19 cellular contexts compared by ENCODE assay signal in genomic region chr6:18253635-18254034, GRCh38. TPM values are rescaled to one million over a fixed set of nuclear protein-coding genes. Genes with fewer than 3 reads are reported as not detected.
DNase-seq lines count a peak whose midpoint lies in the region; ATAC-seq and TF ChIP-seq lines count a peak whose summit lies in the region.
"Had no signal": no experiment of that assay in that cellular context is flagged by ENCODE, and none has a peak within 500 bp of the region (broad histone marks: within the 10 kb centered on the region; RNA-seq: fewer than 3 reads in every experiment).

No MANE protein-coding gene starts in this region.

- H3K9me3 Mint-ChIP-seq in activated CD4-positive, alpha-beta T cell treated with anti-CD3 and anti-CD28 coated beads, Interleukin-2, amount 10 ng/mL, durations not matched to agents 24 days and 14 days = peaks cover 5% of the 10 kb centered on the region
- H3K9me3 Mint-ChIP-seq: CD14-positive monocyte; CD8-positive, alpha-beta T cell had no signal

- no peaks in the 10 kb centered on the region for H3K79me2 ChIP-seq in trophoblast cell (ENCODE audit: control insufficient read depth, insufficient read depth, low read length, poor library complexity)

- H2BK120ac ChIP-seq in trophoblast cell (ENCODE audit: insufficient read depth, low read length, poor library complexity) = no peak overlapping the region

- H3K9me3 ChIP-seq in heart left ventricle (no peaks in the 10 kb centered on the region), trophoblast cell (ENCODE audit: insufficient read depth, low read depth, low read length) (no peaks in the 10 kb centered on the region)
- H3K9me3 ChIP-seq: A549, BLaER1, HAP-1 had no signal

- no peaks in the 10 kb centered on the region for H3K27me3 Mint-ChIP-seq in activated CD4-positive, alpha-beta T cell treated with anti-CD3 and anti-CD28 coated beads, Interleukin-2, amount 10 ng/mL, durations not matched to agents 24 days and 14 days

- H4K12ac ChIP-seq in trophoblast cell (ENCODE audit: low read depth, low read length) = no peak overlapping the region

- H4K8ac ChIP-seq in trophoblast cell (ENCODE audit: low read depth, low read length) = no peak overlapping the region

- WGBS in heart left ventricle, 4 donors = 60 to 86% (median 67%) methylated on average over 5 of the region's 5 CpGs
- WGBS in trophoblast cell (ENCODE audit: extremely low coverage, insufficient coverage, insufficient read length) = no CpG with 5 or more reads among the region's 5 CpGs

- no peaks in the 10 kb centered on the region for H3K27me3 ChIP-seq in heart left ventricle
- H3K27me3 ChIP-seq in trophoblast cell (ENCODE audit: insufficient read depth, low read length) = no peaks in the 10 kb centered on the region
- H3K27me3 ChIP-seq: BLaER1 had no signal

- ATAC-seq in heart left ventricle (peak in 3 of 4 donors; percentile 33 to 69 (median 50)), HG02642 (IDR thresholded peaks at IDR 0.05; ENCODE audit: poor library complexity, unreplicated experiment) (no peak)
- ATAC-seq: A549; CD8-positive, alpha-beta T cell had no signal

- no peak overlapping the region for H3K4me3 Mint-ChIP-seq in activated CD4-positive, alpha-beta T cell treated with anti-CD3 and anti-CD28 coated beads, Interleukin-2, amount 10 ng/mL, durations not matched to agents 24 days and 14 days
- H3K4me3 Mint-ChIP-seq: CD14-positive monocyte; CD8-positive, alpha-beta T cell had no signal

- H2AFZ ChIP-seq in trophoblast cell (ENCODE audit: insufficient read depth, low read length, poor library complexity) = no peak overlapping the region

- H3K4me3 ChIP-seq in heart left ventricle (no peak overlapping the region), trophoblast cell (ENCODE audit: low read depth, low read length) (no peak overlapping the region)
- H3K4me3 ChIP-seq: A549, BLaER1, HAP-1 had no signal

- H4K91ac ChIP-seq in trophoblast cell (ENCODE audit: low read depth, low read length) = no peak overlapping the region

- H3K9ac ChIP-seq in trophoblast cell (ENCODE audit: low read length) = no peak overlapping the region
- H3K9ac ChIP-seq: BLaER1 had no signal

- H3K4me1 ChIP-seq in heart left ventricle (peaks cover 0 to 5% (median 0%) of the 10 kb centered on the region in 12 donors), trophoblast cell (ENCODE audit: control insufficient read depth in 1 of 2, insufficient read depth in 2 of 2, low read length in 2 of 2) (no peaks in the 10 kb centered on the region)
- H3K4me1 ChIP-seq: A549, BLaER1, HAP-1 had no signal

- no peak overlapping the region for H3K27ac Mint-ChIP-seq in activated CD4-positive, alpha-beta T cell treated with anti-CD3 and anti-CD28 coated beads, Interleukin-2, amount 10 ng/mL, durations not matched to agents 24 days and 14 days

- peak overlapping the region; percentile 62 for H3K4ac ChIP-seq in trophoblast cell (ENCODE audit: low read depth, low read length)

- peaks cover 65% of the 10 kb centered on the region for H3K36me3 Mint-ChIP-seq in activated CD4-positive, alpha-beta T cell treated with anti-CD3 and anti-CD28 coated beads, Interleukin-2, amount 10 ng/mL, durations not matched to agents 24 days and 14 days (ENCODE audit: low read depth)

- H3K14ac ChIP-seq in trophoblast cell (ENCODE audit: low read length) = no peak overlapping the region

- TF ChIP-seq POLR2A in heart left ventricle (IDR thresholded peaks at IDR 0.05) = no peak

- no peak overlapping the region for H3K4me2 ChIP-seq in trophoblast cell (ENCODE audit: low read length)
- H3K4me2 ChIP-seq: A549, BLaER1 had no signal

- no peak overlapping the region for H2BK5ac ChIP-seq in trophoblast cell (ENCODE audit: low read depth, low read length, poor library complexity)

- peak; percentile 12 for DNase-seq in activated CD4-positive, alpha-beta T cell treated with anti-CD3 and anti-CD28 coated beads, Interleukin-2, amount 10 ng/mL, durations not matched to agents 24 days and 14 days
- DNase-seq in activated CD4-positive, alpha-beta T cell treated with anti-CD3 and anti-CD28 coated beads for 1 hour = no peak
- DNase-seq in RWPE1 (ENCODE audit: low spot score) = no peak
- no peak for DNase-seq in heart left ventricle
- no peak for DNase-seq in trophoblast cell
- no peak for DNase-seq in activated effector memory CD4-positive, alpha-beta T cell treated with anti-CD3 and anti-CD28 coated beads, Interleukin-2, amount 50 U/mL, for 16 hours
- DNase-seq in NCI-H1105 (lab: John Stamatoyannopoulos, UW) = no peak
- DNase-seq: Calu3; CD8-positive, alpha-beta T cell; DMS79 treated with DMSO at 0.1 percent for 48 hours; GF-D8; IMR-90 had no signal

- POLR2A ChIA-PET in RWPE1 (lab: Yijun Ruan, JAX; ENCODE audit: low non-redundant PET) = interaction anchor here (0.6 kb wide), 1 partner anchor 253 kb away, joined by 7 read pairs; no protein-coding TSS in a partner anchor

- H3K36me3 ChIP-seq in heart left ventricle (peaks cover 0 to 95% (median 90%) of the 10 kb centered on the region in 9 donors), trophoblast cell (ENCODE audit: control insufficient read depth in 1 of 2, insufficient read depth in 2 of 2, low read length in 2 of 2) (peaks cover 13 to 14% of the 10 kb centered on the region in 2 experiments)

- H3K27ac ChIP-seq in RWPE1 (peak overlapping the region; percentile 29; the same call in 1 of the 2 replicates), heart left ventricle (peak overlapping the region in 1 of 12 donors; percentile 5), trophoblast cell (ENCODE audit: low read depth, low read length) (no peak overlapping the region)
- H3K27ac ChIP-seq: 22Rv1, A549, BLaER1, HL-60 had no signal

- H3K18ac ChIP-seq in trophoblast cell (ENCODE audit: low read length) = no peak overlapping the region

- TF ChIP-seq CTCF in RWPE1 (conservative IDR thresholded peaks at IDR 0.05; ENCODE audit: low read depth) (no peak), heart left ventricle (IDR thresholded peaks at IDR 0.05) (no peak)

- H3K79me1 ChIP-seq in trophoblast cell (ENCODE audit: low read length) = no peaks in the 10 kb centered on the region

- no peak overlapping the region for H3K23ac ChIP-seq in trophoblast cell (ENCODE audit: low read length)

- H3K4me1 Mint-ChIP-seq in activated CD4-positive, alpha-beta T cell treated with anti-CD3 and anti-CD28 coated beads, Interleukin-2, amount 10 ng/mL, durations not matched to agents 24 days and 14 days = peaks cover 19% of the 10 kb centered on the region
- H3K4me1 Mint-ChIP-seq: CD14-positive monocyte had no signal

- intact Hi-C loops in activated CD4-positive, alpha-beta T cell treated with anti-CD3 and anti-CD28 coated beads, Interleukin-2, amount 10 ng/mL, durations not matched to agents 24 days and 14 days (cut with micrococcal nuclease) = no loop called here
- intact Hi-C loops in heart left ventricle (cut with DNase I) = no loop called here

- H2AK5ac ChIP-seq in trophoblast cell (ENCODE audit: low read length) = no peak overlapping the region

- CTCF ChIA-PET in RWPE1 (lab: Yijun Ruan, JAX) = no interaction called here

- no peak overlapping the region for H2BK12ac ChIP-seq in trophoblast cell (ENCODE audit: low read length)

RNA-seq across cellular contexts. Expression of gene DEK, which starts 10.7 kb away (rescaled TPM):
- total RNA-seq in activated CD4-positive, alpha-beta T cell treated with anti-CD3 and anti-CD28 coated beads, Interleukin-2, amount 10 ng/mL, durations not matched to agents 24 days and 14 days = 170 and 175 TPM in 2 replicates
- 10 to 100 TPM; 41.3 to 83.0 (median 64.7) TPM for total RNA-seq in heart left ventricle
- 10 to 100 TPM; 20.9 to 47.2 TPM for polyA plus RNA-seq in heart left ventricle
- 71.5 and 79.3 TPM in 2 replicates for polyA plus RNA-seq in trophoblast cell (2013)
